ENCODE assay signal across 10 cellular contexts in the genomic region with DNA sequence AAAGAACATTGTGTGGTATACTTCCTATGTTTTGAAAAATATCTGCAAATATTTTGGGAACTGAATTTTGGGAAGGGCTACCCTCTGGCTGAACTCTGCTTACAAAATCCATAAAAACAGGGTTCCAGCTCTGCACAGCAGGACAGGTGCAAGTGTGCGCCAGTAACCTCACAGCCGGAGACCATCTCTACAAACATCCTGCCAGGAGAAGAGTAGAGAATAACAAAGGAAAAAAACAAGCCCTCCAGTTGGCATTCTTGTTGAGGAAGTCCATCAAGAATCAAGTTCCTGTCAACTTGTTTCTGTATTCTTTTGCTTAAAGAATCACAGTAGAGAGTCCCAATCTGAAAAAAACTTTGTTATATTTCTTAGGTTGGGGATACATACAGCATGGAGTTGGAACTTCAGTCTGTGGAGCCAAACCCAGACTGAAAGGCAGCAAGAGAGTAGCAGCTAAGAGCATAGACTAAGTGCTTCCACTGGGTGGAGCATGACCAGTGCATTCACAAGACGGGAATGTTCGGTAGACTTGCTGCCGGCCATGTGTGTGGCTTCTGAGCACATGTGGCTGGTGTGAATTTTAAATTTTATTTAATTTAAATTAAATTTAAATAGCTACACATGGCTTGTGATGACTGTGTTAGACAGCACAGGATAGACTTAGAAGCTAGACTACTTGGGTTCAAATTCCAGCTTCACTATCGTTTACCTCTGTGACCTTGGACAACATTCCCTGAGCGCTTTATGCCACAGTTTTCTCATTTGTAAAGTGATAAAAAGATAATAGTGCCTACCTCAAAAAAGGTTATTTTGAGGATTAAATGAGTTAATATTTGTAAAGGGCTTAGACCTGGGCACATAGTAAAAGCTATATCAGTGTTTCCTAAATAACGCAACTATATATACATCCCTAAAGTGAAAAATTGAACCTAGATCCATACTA. TPM values are rescaled to one million over a fixed set of nuclear protein-coding genes. Genes with fewer than 3 reads are reported as not detected.
DNase-seq lines count a peak whose midpoint lies in the region; ATAC-seq and TF ChIP-seq lines count a peak whose summit lies in the region.
"Had no signal": no experiment of that assay in that cellular context is flagged by ENCODE, and none has a peak within 500 bp of the region (broad histone marks: within the 10 kb centered on the region; RNA-seq: fewer than 3 reads in every experiment).

No MANE protein-coding gene starts in this region.

- no peak overlapping the region for H3K27ac ChIP-seq in breast epithelium
- H3K27ac ChIP-seq in vagina = peak overlapping the region; percentile 7

- in situ Hi-C loops in T47D (cut with HindIII; ENCODE audit: low pct_unique_long_range_greater_than_20kb, low sequenced_read_pairs) = no loop called here

- H3K4me1 ChIP-seq in breast epithelium (no peaks in the 10 kb centered on the region), vagina (peaks cover 57% of the 10 kb centered on the region)

- TF ChIP-seq CTCF in breast epithelium (IDR thresholded peaks at IDR 0.05) (no peak), WI38 (IDR thresholded peaks at IDR 0.05; ENCODE audit: low read depth, low read length) (0 out of 2 replicates have a peak, but pooled peaks have one; percentile 9), vagina (IDR thresholded peaks at IDR 0.05) (peak in 1 of 3 experiments; percentile 6)

- TF ChIP-seq POLR2A in breast epithelium (IDR thresholded peaks at IDR 0.05) (no peak), vagina (IDR thresholded peaks at IDR 0.05) (no peak)

- DNase-seq in T47D (ENCODE audit: low read depth in 1 of 2, low spot score in 1 of 2) (peak; percentile 20 to 58), breast epithelium (ENCODE audit: low spot score in 2 of 2) (no peak), iPS-NIHi7 (ENCODE audit: extremely low spot score) (peak; percentile 49), vagina (ENCODE audit: extremely low spot score in 2 of 2) (no peak), activated gamma-delta T cell treated with Interleukin-2 at 50 U/mL for 16 hours (no peak)
- no peak for DNase-seq in activated naive CD4-positive, alpha-beta T cell treated with anti-CD3 and anti-CD28 coated beads, Interleukin-2, amount 50 U/mL, for 72 hours (ENCODE audit: low spot score in 2 of 2)
- DNase-seq: activated naive CD8-positive, alpha-beta T cell treated with anti-CD3 and anti-CD28 coated beads for 36 hours had no signal

- H3K9me3 ChIP-seq in breast epithelium (no peaks in the 10 kb centered on the region), vagina (no peaks in the 10 kb centered on the region)

- H3K27ac Mint-ChIP-seq in activated naive CD4-positive, alpha-beta T cell treated with anti-CD3 and anti-CD28 coated beads, Interleukin-2, amount 50 U/mL, for 72 hours = no peak overlapping the region
- H3K27ac Mint-ChIP-seq: activated naive CD8-positive, alpha-beta T cell treated with anti-CD3 and anti-CD28 coated beads for 36 hours; IgD-negative memory B cell had no signal

- intact Hi-C loops in breast epithelium (cut with DNase I; ENCODE audit: low total_unique reads) = no loop called here
- intact Hi-C loops in vagina (cut with DNase I) = no loop called here

- no peak overlapping the region for H3K4me3 ChIP-seq in breast epithelium
- H3K4me3 ChIP-seq in WI38 (ENCODE audit: low read depth, low read length) = no peak overlapping the region
- H3K4me3 ChIP-seq in vagina = no peak overlapping the region

- no peaks in the 10 kb centered on the region for H3K27me3 ChIP-seq in breast epithelium
- no peaks in the 10 kb centered on the region for H3K27me3 ChIP-seq in vagina

- H3K36me3 ChIP-seq in breast epithelium (no peaks in the 10 kb centered on the region), vagina (no peaks in the 10 kb centered on the region)

- H3K36me3 Mint-ChIP-seq in activated naive CD4-positive, alpha-beta T cell treated with anti-CD3 and anti-CD28 coated beads, Interleukin-2, amount 50 U/mL, for 72 hours = no peaks in the 10 kb centered on the region
- H3K36me3 Mint-ChIP-seq: activated naive CD8-positive, alpha-beta T cell treated with anti-CD3 and anti-CD28 coated beads for 36 hours had no signal

- H3K9me3 Mint-ChIP-seq in activated naive CD4-positive, alpha-beta T cell treated with anti-CD3 and anti-CD28 coated beads, Interleukin-2, amount 50 U/mL, for 72 hours = no peaks in the 10 kb centered on the region
- H3K9me3 Mint-ChIP-seq: activated naive CD8-positive, alpha-beta T cell treated with anti-CD3 and anti-CD28 coated beads for 36 hours; IgD-negative memory B cell had no signal

- no peak for ATAC-seq in activated naive CD4-positive, alpha-beta T cell treated with anti-CD3 and anti-CD28 coated beads, Interleukin-2, amount 50 U/mL, for 72 hours
- no peak for ATAC-seq in HG03159 (IDR thresholded peaks at IDR 0.05; ENCODE audit: unreplicated experiment)

RNA-seq across cellular contexts. Expression of a gene that starts 41.9 kb away (rescaled TPM):
- total RNA-seq in breast epithelium = 1,000 to 10,000 TPM in 1 of 3 donors, 100 to 1,000 TPM in 2; 223 to 1,216 (median 273) TPM
- 278 TPM for total RNA-seq in vagina
- 100 to 1,000 TPM; 117 to 135 TPM for total RNA-seq in activated naive CD4-positive, alpha-beta T cell treated with anti-CD3 and anti-CD28 coated beads, Interleukin-2, amount 50 U/mL, for 72 hours

Comparison
In these comparisons a context has a peak if more than half of its experiments do, and no peak if none do; other contexts are left out.
1. DNase-seq: peak in T47D (2 of 2) and iPS-NIHi7 (single experiment); none in breast epithelium (0 of 2), vagina (0 of 2), activated gamma-delta T cell treated with Interleukin-2 at 50 U/mL for 16 hours (single experiment) and activated naive CD4-positive, alpha-beta T cell treated with anti-CD3 and anti-CD28 coated beads, Interleukin-2, amount 50 U/mL, for 72 hours (0 of 2).